In the genomic region with DNA sequence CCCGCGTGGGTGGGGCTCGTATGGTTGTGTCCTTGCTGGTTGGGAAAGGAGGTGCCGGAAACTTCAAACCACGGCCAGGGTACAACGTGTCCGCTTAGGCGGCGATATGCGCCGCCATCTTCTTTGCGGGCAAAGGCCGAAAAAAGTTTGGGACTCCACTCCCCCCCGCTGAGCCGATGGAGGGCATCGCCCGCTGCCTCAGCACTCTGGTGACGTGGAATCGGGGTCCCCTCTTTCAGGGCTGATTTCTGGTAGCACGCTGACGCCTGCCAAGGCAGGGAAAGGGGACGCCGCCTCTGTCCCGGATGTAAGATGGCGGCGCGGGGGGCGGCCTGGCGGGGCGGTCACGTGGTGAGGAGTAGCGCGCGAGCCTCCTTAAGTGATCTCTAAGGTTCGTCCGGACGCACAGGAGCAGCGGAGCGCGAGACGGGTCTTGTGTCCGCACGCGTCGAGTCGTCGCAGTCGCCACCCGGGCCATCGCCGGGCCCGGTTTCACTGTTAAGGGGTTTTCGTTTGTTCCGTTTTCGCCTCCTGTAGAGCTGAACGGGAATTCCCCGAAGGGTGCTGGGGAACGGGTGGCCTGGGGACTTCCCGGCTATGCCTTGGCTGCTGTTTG, we compare ENCODE assay signal across 1 cellular context.
A peak's percentile ranks its signal among the peaks of the same experiment; 100 is the strongest.
TF ChIP-seq lines count a peak whose summit lies in the region.

No MANE protein-coding gene starts in this region.

TF ChIP-seq in HepG2, 621 proteins besides CTCF, POLR2A, EP300 and RAD21 (continued from another document):
- TF ChIP-seq, protein P1, sequence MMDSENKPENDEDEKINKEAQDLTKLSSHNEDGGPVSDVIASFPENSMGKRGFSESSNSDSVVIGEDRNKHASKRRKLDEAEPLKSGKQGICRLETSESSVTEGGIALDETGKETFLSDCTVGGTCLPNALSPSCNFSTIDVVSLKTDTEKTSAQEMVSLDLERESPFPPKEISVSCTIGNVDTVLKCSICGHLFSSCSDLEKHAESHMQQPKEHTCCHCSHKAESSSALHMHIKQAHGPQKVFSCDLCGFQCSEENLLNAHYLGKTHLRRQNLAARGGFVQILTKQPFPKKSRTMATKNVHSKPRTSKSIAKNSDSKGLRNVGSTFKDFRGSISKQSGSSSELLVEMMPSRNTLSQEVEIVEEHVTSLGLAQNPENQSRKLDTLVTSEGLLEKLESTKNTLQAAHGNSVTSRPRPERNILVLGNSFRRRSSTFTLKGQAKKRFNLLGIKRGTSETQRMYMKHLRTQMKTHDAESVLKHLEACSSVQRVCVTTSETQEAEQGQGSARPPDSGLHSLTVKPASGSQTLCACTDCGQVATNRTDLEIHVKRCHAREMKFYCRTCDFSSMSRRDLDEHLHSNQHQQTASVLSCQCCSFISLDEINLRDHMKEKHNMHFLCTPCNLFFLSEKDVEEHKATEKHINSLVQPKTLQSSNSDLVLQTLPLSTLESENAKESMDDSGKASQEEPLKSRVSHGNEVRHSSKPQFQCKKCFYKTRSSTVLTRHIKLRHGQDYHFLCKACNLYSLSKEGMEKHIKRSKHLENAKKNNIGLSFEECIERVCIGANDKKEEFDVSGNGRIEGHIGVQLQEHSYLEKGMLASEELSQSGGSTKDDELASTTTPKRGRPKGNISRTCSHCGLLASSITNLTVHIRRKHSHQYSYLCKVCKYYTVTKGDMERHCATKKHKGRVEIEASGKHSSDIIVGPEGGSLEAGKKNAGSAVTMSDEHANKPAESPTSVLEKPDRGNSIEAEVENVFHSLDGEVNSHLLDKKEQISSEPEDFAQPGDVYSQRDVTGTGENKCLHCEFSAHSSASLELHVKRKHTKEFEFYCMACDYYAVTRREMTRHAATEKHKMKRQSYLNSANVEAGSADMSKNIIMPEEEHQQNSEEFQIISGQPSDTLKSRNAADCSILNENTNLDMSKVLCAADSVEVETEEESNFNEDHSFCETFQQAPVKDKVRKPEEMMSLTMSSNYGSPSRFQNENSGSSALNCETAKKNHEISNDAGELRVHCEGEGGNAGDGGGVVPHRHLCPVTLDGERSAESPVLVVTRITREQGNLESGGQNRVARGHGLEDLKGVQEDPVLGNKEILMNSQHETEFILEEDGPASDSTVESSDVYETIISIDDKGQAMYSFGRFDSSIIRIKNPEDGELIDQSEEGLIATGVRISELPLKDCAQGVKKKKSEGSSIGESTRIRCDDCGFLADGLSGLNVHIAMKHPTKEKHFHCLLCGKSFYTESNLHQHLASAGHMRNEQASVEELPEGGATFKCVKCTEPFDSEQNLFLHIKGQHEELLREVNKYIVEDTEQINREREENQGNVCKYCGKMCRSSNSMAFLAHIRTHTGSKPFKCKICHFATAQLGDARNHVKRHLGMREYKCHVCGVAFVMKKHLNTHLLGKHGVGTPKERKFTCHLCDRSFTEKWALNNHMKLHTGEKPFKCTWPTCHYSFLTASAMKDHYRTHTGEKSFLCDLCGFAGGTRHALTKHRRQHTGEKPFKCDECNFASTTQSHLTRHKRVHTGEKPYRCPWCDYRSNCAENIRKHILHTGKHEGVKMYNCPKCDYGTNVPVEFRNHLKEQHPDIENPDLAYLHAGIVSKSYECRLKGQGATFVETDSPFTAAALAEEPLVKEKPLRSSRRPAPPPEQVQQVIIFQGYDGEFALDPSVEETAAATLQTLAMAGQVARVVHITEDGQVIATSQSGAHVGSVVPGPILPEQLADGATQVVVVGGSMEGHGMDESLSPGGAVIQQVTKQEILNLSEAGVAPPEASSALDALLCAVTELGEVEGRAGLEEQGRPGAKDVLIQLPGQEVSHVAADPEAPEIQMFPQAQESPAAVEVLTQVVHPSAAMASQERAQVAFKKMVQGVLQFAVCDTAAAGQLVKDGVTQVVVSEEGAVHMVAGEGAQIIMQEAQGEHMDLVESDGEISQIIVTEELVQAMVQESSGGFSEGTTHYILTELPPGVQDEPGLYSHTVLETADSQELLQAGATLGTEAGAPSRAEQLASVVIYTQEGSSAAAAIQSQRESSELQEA (CRISPR knock-in tag; IDR thresholded peaks at IDR 0.05; ENCODE audit: not compliant biosample characterization), result peak; percentile 73
- TF ChIP-seq ZNF235 (CRISPR knock-in tag; IDR thresholded peaks at IDR 0.05; ENCODE audit: borderline replicate concordance), result 0 out of 2 replicates have a peak, but pooled peaks have one; percentile 36
- peak; percentile 55 for TF ChIP-seq ZNF607 (CRISPR knock-in tag; IDR thresholded peaks at IDR 0.05; ENCODE audit: borderline replicate concordance)
- TF ChIP-seq GATAD1 (CRISPR knock-in tag; IDR thresholded peaks at IDR 0.05), result peak; percentile 58
- no peak; the same call in 1 of the 2 replicates for TF ChIP-seq NAIF1 (CRISPR knock-in tag; IDR thresholded peaks at IDR 0.05; ENCODE audit: borderline replicate concordance)
- no peak for TF ChIP-seq SNAI1 (CRISPR knock-in tag; IDR thresholded peaks at IDR 0.05; ENCODE audit: borderline replicate concordance)
- peak; percentile 64; the same call in 1 of the 2 replicates for TF ChIP-seq ZNF644 (CRISPR knock-in tag; IDR thresholded peaks at IDR 0.05; ENCODE audit: low read depth)
- no peak for TF ChIP-seq TCF7 (IDR thresholded peaks at IDR 0.05; ENCODE audit: low read depth)
- TF ChIP-seq ZNF883 (CRISPR knock-in tag; IDR thresholded peaks at IDR 0.05; ENCODE audit: not compliant biosample characterization), result peak; percentile 32
- TF ChIP-seq, protein P2, sequence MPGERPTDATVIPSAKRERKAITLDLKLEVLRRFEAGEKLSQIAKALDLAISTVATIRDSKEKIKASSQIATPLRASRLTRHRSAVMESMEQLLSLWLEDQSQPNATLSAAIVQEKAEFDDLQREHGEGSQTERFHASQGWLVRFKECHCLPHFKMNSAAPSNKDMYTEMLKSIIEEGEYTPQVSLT (CRISPR knock-in tag; IDR thresholded peaks at IDR 0.05; ENCODE audit: borderline replicate concordance, low read depth), result 0 out of 2 replicates have a peak, but pooled peaks have one; percentile 42
- TF ChIP-seq, protein P3, sequence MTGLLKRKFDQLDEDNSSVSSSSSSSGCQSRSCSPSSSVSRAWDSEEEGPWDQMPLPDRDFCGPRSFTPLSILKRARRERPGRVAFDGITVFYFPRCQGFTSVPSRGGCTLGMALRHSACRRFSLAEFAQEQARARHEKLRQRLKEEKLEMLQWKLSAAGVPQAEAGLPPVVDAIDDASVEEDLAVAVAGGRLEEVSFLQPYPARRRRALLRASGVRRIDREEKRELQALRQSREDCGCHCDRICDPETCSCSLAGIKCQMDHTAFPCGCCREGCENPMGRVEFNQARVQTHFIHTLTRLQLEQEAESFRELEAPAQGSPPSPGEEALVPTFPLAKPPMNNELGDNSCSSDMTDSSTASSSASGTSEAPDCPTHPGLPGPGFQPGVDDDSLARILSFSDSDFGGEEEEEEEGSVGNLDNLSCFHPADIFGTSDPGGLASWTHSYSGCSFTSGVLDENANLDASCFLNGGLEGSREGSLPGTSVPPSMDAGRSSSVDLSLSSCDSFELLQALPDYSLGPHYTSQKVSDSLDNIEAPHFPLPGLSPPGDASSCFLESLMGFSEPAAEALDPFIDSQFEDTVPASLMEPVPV (CRISPR knock-in tag; IDR thresholded peaks at IDR 0.05), result peak; percentile 79; the same call in 1 of the 2 replicates
- TF ChIP-seq, protein P4, sequence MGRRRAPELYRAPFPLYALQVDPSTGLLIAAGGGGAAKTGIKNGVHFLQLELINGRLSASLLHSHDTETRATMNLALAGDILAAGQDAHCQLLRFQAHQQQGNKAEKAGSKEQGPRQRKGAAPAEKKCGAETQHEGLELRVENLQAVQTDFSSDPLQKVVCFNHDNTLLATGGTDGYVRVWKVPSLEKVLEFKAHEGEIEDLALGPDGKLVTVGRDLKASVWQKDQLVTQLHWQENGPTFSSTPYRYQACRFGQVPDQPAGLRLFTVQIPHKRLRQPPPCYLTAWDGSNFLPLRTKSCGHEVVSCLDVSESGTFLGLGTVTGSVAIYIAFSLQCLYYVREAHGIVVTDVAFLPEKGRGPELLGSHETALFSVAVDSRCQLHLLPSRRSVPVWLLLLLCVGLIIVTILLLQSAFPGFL (CRISPR knock-in tag; IDR thresholded peaks at IDR 0.05), result 0 out of 2 replicates have a peak, but pooled peaks have one; percentile 51
- TF ChIP-seq PHF20 (CRISPR knock-in tag; IDR thresholded peaks at IDR 0.05), result peak; percentile 67
- 0 out of 2 replicates have a peak, but pooled peaks have one; percentile 13 for TF ChIP-seq ZNF562 (CRISPR knock-in tag; IDR thresholded peaks at IDR 0.05; ENCODE audit: borderline replicate concordance)
- TF ChIP-seq, protein P5, sequence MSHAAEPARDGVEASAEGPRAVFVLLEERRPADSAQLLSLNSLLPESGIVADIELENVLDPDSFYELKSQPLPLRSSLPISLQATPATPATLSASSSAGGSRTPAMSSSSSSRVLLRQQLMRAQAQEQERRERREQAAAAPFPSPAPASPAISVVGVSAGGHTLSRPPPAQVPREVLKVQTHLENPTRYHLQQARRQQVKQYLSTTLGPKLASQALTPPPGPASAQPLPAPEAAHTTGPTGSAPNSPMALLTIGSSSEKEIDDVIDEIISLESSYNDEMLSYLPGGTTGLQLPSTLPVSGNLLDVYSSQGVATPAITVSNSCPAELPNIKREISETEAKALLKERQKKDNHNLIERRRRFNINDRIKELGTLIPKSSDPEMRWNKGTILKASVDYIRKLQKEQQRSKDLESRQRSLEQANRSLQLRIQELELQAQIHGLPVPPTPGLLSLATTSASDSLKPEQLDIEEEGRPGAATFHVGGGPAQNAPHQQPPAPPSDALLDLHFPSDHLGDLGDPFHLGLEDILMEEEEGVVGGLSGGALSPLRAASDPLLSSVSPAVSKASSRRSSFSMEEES (CRISPR knock-in tag; IDR thresholded peaks at IDR 0.05), result peak; percentile 90
- TF ChIP-seq, protein P6, sequence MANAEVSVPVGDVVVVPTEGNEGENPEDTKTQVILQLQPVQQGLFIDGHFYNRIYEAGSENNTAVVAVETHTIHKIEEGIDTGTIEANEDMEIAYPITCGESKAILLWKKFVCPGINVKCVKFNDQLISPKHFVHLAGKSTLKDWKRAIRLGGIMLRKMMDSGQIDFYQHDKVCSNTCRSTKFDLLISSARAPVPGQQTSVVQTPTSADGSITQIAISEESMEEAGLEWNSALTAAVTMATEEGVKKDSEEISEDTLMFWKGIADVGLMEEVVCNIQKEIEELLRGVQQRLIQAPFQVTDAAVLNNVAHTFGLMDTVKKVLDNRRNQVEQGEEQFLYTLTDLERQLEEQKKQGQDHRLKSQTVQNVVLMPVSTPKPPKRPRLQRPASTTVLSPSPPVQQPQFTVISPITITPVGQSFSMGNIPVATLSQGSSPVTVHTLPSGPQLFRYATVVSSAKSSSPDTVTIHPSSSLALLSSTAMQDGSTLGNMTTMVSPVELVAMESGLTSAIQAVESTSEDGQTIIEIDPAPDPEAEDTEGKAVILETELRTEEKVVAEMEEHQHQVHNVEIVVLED (CRISPR knock-in tag; IDR thresholded peaks at IDR 0.05; ENCODE audit: borderline replicate concordance), result peak; percentile 62
- no peak for TF ChIP-seq ONECUT2 (CRISPR knock-in tag; IDR thresholded peaks at IDR 0.05)
- TF ChIP-seq KMT2B (CRISPR knock-in tag; IDR thresholded peaks at IDR 0.05), result peak; percentile 81
- no peak for TF ChIP-seq FOXM1 (CRISPR knock-in tag; IDR thresholded peaks at IDR 0.05)
- no peak for TF ChIP-seq ZNF761 (CRISPR knock-in tag; conservative IDR thresholded peaks at IDR 0.05)
- TF ChIP-seq DMAP1 (CRISPR knock-in tag; IDR thresholded peaks at IDR 0.05), result peak; percentile 96
- no peak for TF ChIP-seq ZFYVE20 (CRISPR knock-in tag; IDR thresholded peaks at IDR 0.05; ENCODE audit: borderline replicate concordance, low read depth)
- TF ChIP-seq, protein P7, sequence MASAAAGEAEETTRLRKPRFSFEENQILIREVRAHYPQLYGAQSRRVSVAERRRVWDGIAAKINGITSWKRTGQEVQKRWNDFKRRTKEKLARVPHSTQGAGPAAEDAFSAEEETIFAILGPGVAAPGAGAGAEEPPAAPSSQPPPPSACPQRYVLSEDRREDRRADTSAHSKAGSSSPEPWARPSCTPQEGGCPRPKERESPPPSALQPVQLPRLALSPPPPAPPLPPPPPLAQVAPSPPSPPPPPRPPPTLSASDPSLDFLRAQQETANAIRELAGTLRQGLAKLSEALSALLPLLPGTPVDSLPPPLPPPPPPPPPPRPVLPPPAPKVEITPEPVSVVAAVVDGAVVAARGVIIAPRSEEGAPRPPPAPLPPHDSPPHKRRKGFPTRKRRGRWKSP (CRISPR knock-in tag; IDR thresholded peaks at IDR 0.05), result peak; percentile 61
- TF ChIP-seq ETV5 (CRISPR knock-in tag; IDR thresholded peaks at IDR 0.05; ENCODE audit: borderline replicate concordance), result peak; percentile 83
- TF ChIP-seq TBL1XR1 (IDR thresholded peaks at IDR 0.05; ENCODE audit: borderline replicate concordance, low read length, partially characterized antibody), result no peak
- peak; percentile 69; the same call in 1 of the 2 replicates for TF ChIP-seq RXRA (CRISPR knock-in tag; IDR thresholded peaks at IDR 0.05)
- TF ChIP-seq, protein P8, sequence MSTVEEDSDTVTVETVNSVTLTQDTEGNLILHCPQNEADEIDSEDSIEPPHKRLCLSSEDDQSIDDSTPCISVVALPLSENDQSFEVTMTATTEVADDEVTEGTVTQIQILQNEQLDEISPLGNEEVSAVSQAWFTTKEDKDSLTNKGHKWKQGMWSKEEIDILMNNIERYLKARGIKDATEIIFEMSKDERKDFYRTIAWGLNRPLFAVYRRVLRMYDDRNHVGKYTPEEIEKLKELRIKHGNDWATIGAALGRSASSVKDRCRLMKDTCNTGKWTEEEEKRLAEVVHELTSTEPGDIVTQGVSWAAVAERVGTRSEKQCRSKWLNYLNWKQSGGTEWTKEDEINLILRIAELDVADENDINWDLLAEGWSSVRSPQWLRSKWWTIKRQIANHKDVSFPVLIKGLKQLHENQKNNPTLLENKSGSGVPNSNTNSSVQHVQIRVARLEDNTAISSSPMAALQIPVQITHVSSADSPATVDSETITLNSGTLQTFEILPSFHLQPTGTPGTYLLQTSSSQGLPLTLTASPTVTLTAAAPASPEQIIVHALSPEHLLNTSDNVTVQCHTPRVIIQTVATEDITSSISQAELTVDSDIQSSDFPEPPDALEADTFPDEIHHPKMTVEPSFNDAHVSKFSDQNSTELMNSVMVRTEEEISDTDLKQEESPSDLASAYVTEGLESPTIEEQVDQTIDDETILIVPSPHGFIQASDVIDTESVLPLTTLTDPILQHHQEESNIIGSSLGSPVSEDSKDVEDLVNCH (CRISPR knock-in tag; IDR thresholded peaks at IDR 0.05), result 0 out of 2 replicates have a peak, but pooled peaks have one; percentile 65
- no peak for TF ChIP-seq TOE1 (CRISPR knock-in tag; IDR thresholded peaks at IDR 0.05)
- peak; percentile 50; the same call in 1 of the 2 replicates for TF ChIP-seq PITX1 (CRISPR knock-in tag; IDR thresholded peaks at IDR 0.05)
- no peak for TF ChIP-seq HNF4G (IDR thresholded peaks at IDR 0.05; ENCODE audit: borderline replicate concordance, low read depth, low read length)
- peak; percentile 58 for TF ChIP-seq HNF4G (CRISPR knock-in tag; IDR thresholded peaks at IDR 0.05; ENCODE audit: borderline replicate concordance, low read depth)
